ENCODE assay signal across 8 cellular contexts in genomic region chr9:106860731-106861584, GRCh38. TPM values are rescaled to one million over a fixed set of nuclear protein-coding genes. Genes with fewer than 3 reads are reported as not detected.
DNase-seq lines count a peak whose midpoint lies in the region; ATAC-seq and TF ChIP-seq lines count a peak whose summit lies in the region.

No MANE protein-coding gene starts in this region.

- no peak overlapping the region for H3K27ac ChIP-seq in CD8-positive, alpha-beta T cell (ENCODE audit: low read depth, low read length)

- CTCF ChIA-PET in CD8-positive, alpha-beta T cell (lab: Charles Lee) = interaction anchor here (0.6 kb wide), 1 partner anchor 500 kb away, joined by 3 read pairs; no protein-coding TSS in a partner anchor

- H3K27ac Mint-ChIP-seq in CD8-positive, alpha-beta T cell = no peak overlapping the region

- no peak overlapping the region for H3K4me3 Mint-ChIP-seq in CD8-positive, alpha-beta T cell

- TF ChIP-seq CTCF in CD8-positive, alpha-beta T cell (IDR thresholded peaks at IDR 0.05) = no peak

- peak; percentile 58 for DNase-seq in DMS53 (lab: John Stamatoyannopoulos, UW)
- DNase-seq in DMS53 treated with DMSO at 0.1 percent for 48 hours (lab: John Stamatoyannopoulos, UW; ENCODE audit: unreplicated experiment) = no peak
- DNase-seq in SW480 (ENCODE audit: low spot score) = peak; percentile 36
- peak; percentile 50 for DNase-seq in Right ventricle myocardium superior
- peak; percentile 81 for DNase-seq in posterior vena cava (ENCODE audit: low spot score)
- no peak for DNase-seq in CD8-positive, alpha-beta T cell
- no peak for DNase-seq in COLO829 (ENCODE audit: low spot score)

- no peaks in the 10 kb centered on the region for H3K36me3 ChIP-seq in CD8-positive, alpha-beta T cell (ENCODE audit: insufficient read depth, low read length)

- H3K27me3 Mint-ChIP-seq in CD8-positive, alpha-beta T cell (ENCODE audit: low read depth) = peaks cover 65% of the 10 kb centered on the region

- intact Hi-C loops in Right ventricle myocardium superior (cut with DNase I) = no loop called here
- intact Hi-C loops in posterior vena cava (cut with DNase I) = loop anchor here in 1 of 2 donors (10.0 kb wide), 2 partner anchors 64 to 156 kb away; no protein-coding TSS in a partner anchor
- intact Hi-C loops in CD8-positive, alpha-beta T cell (cut with DNase I, micrococcal nuclease) = no loop called here

- H3K9me3 Mint-ChIP-seq in CD8-positive, alpha-beta T cell = no peaks in the 10 kb centered on the region

- H3K36me3 Mint-ChIP-seq in CD8-positive, alpha-beta T cell = no peaks in the 10 kb centered on the region

- POLR2A ChIA-PET in CD8-positive, alpha-beta T cell (lab: Charles Lee) = no interaction called here

- peaks cover 10% of the 10 kb centered on the region for H3K4me1 ChIP-seq in CD8-positive, alpha-beta T cell (ENCODE audit: insufficient read depth, low read length)

- H3K27me3 ChIP-seq in CD8-positive, alpha-beta T cell (ENCODE audit: insufficient read depth, low read length) = peaks cover 13% of the 10 kb centered on the region

- no peak overlapping the region for H3K4me3 ChIP-seq in CD8-positive, alpha-beta T cell (ENCODE audit: low read depth, low read length)

- peak; percentile 30 for ATAC-seq in Right ventricle myocardium superior (ENCODE audit: poor library complexity)
- ATAC-seq in CD8-positive, alpha-beta T cell = no peak
- no peak for ATAC-seq in GM18867 (IDR thresholded peaks at IDR 0.05; ENCODE audit: unreplicated experiment)

- peaks cover 22% of the 10 kb centered on the region for H3K4me1 Mint-ChIP-seq in CD8-positive, alpha-beta T cell (ENCODE audit: low read depth)

- no peaks in the 10 kb centered on the region for H3K9me3 ChIP-seq in CD8-positive, alpha-beta T cell (ENCODE audit: low read length)

RNA-seq across cellular contexts. Expression of gene ZNF462, which starts 2.0 kb away (rescaled TPM):
- total RNA-seq in Right ventricle myocardium superior = 21.2 TPM
- total RNA-seq in posterior vena cava = 10 to 100 TPM; 20.0 to 25.7 TPM
- not detected for total RNA-seq in CD8-positive, alpha-beta T cell

Comparison
In these comparisons a context has a peak if more than half of its experiments do, and no peak if none do; other contexts are left out.
1. DNase-seq: peak in DMS53 (single experiment), SW480 (single experiment), Right ventricle myocardium superior (single experiment) and posterior vena cava (single experiment); none in DMS53 treated with DMSO at 0.1 percent for 48 hours (single experiment), CD8-positive, alpha-beta T cell (0 of 7) and COLO829 (single experiment).
2. RNA of gene ZNF462, which starts 2.0 kb away (total RNA-seq): 20.0 to 25.7 TPM in posterior vena cava and 21.2 TPM in Right ventricle myocardium superior (single experiment); not detected in CD8-positive, alpha-beta T cell; every median in the first group is over 10 times any median in the second.